In the genomic region with DNA sequence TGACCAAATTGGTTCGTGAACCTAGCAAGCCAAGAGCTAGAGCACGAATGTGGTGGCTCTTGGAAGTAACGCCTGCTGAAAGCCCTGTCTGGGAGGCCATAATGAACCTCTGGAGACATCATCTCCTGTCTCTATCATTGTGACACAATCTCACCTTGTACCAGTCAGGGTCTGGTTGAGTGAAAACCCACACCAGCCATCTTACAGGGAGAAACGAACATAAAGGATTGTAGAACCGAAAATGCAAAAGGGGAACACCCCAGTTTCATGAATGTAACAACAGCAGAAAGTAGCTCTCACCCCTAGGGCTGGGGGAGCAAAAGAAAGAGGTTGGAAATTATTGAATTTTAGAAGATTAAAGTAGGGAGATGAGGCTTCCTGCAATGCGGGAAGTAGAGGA, we compare ENCODE assay signal across 10 cellular contexts. TPM values are rescaled to one million over a fixed set of nuclear protein-coding genes. Genes with fewer than 3 reads are reported as not detected.
DNase-seq lines count a peak whose midpoint lies in the region; ATAC-seq and TF ChIP-seq lines count a peak whose summit lies in the region.
"Had no signal": no experiment of that assay in that cellular context is flagged by ENCODE, and none has a peak within 500 bp of the region (broad histone marks: within the 10 kb centered on the region; RNA-seq: fewer than 3 reads in every experiment).

No MANE protein-coding gene starts in this region.

- no peak overlapping the region for H3K4me3 Mint-ChIP-seq in Calu3 (ENCODE audit: low read depth, unreplicated experiment)
- H3K4me3 Mint-ChIP-seq in glutamatergic neuron (ENCODE audit: unreplicated experiment), result no peak overlapping the region

- DNase-seq in germinal center (ENCODE audit: low spot score) (peak; percentile 50), Calu3 (no peak), WERI-Rb-1 (no peak), dermis blood vessel endothelial cell (no peak), glutamatergic neuron (no peak)
- DNase-seq: activated gamma-delta T cell; effector CD4-positive, alpha-beta T cell had no signal

- no peak overlapping the region for H3K27ac ChIP-seq in WERI-Rb-1

- H3K9me3 Mint-ChIP-seq in Calu3 (ENCODE audit: low read depth, unreplicated experiment), result no peaks in the 10 kb centered on the region
- no peaks in the 10 kb centered on the region for H3K9me3 Mint-ChIP-seq in glutamatergic neuron (ENCODE audit: unreplicated experiment)

- peaks cover 14% of the 10 kb centered on the region for H3K27me3 Mint-ChIP-seq in Calu3 (ENCODE audit: unreplicated experiment)
- no peaks in the 10 kb centered on the region for H3K27me3 Mint-ChIP-seq in glutamatergic neuron (ENCODE audit: unreplicated experiment)

- ATAC-seq in GM18867 (IDR thresholded peaks at IDR 0.05; ENCODE audit: unreplicated experiment) (peak; percentile 85), GM21717 (IDR thresholded peaks at IDR 0.05; ENCODE audit: unreplicated experiment) (peak; percentile 87), HG03378 (IDR thresholded peaks at IDR 0.05; ENCODE audit: unreplicated experiment) (peak; percentile 71)

- TF ChIP-seq CTCF in Calu3 (IDR thresholded peaks at IDR 0.05; ENCODE audit: unreplicated experiment) (no peak), WERI-Rb-1 (IDR thresholded peaks at IDR 0.05; ENCODE audit: low read depth, low read length) (no peak), glutamatergic neuron (IDR thresholded peaks at IDR 0.05; ENCODE audit: partially characterized antibody, unreplicated experiment) (no peak)

- no TSS peak for BruUV-seq in Calu3 (replicated peaks; lab: Mats Ljungman, UMichigan)

- H3K27me3 ChIP-seq in WERI-Rb-1 (ENCODE audit: insufficient read depth, low read depth, severe bottlenecking), result no peaks in the 10 kb centered on the region

- CTCF ChIA-PET in Calu3 (lab: Charles Lee), result no interaction called here

- no peaks in the 10 kb centered on the region for H3K9me3 ChIP-seq in WERI-Rb-1 (ENCODE audit: severe bottlenecking)

- no peak overlapping the region for H3K4me3 ChIP-seq in WERI-Rb-1 (ENCODE audit: low read depth, low read length)

- H3K36me3 ChIP-seq in WERI-Rb-1, result no peaks in the 10 kb centered on the region

- no peaks in the 10 kb centered on the region for H3K4me1 Mint-ChIP-seq in Calu3 (ENCODE audit: low read depth, unreplicated experiment)
- H3K4me1 Mint-ChIP-seq in glutamatergic neuron (ENCODE audit: low read depth, unreplicated experiment), result no peaks in the 10 kb centered on the region

- intact Hi-C loops in Calu3 (cut with micrococcal nuclease; ENCODE audit: unreplicated experiment), result no loop called here

- no peaks in the 10 kb centered on the region for H3K36me3 Mint-ChIP-seq in Calu3 (ENCODE audit: insufficient read depth, unreplicated experiment)
- H3K36me3 Mint-ChIP-seq in glutamatergic neuron (ENCODE audit: unreplicated experiment), result no peaks in the 10 kb centered on the region

- H3K27ac Mint-ChIP-seq in Calu3 (ENCODE audit: unreplicated experiment) (no peak overlapping the region), glutamatergic neuron (ENCODE audit: unreplicated experiment) (no peak overlapping the region)

RNA-seq across cellular contexts. Expression of a gene that starts 50.9 kb away (rescaled TPM):
- total RNA-seq in Calu3 (2022) (35.7 and 38.1 TPM in 2 replicates), dermis blood vessel endothelial cell (15.0 and 33.6 TPM in 2 replicates), glutamatergic neuron (ENCODE audit: unreplicated experiment) (39.3 TPM)
